8 cellular contexts compared by ENCODE assay signal in genomic region chr2:15591692-15592463, GRCh38. TPM values are rescaled to one million over a fixed set of nuclear protein-coding genes. Genes with fewer than 3 reads are reported as not detected.
DNase-seq lines count a peak whose midpoint lies in the region; ATAC-seq and TF ChIP-seq lines count a peak whose summit lies in the region.

DDX1 (plus strand) TSS chr2:15591868; CDS start chr2:15591934, 66 bp downstream.

- POLR2A ChIA-PET in AG04450 (lab: Yijun Ruan, JAX): interaction anchor here (1.1 kb wide), 1 partner anchor 30 kb away, joined by 9 read pairs; the partner anchor contains the start of gene NBAS

- ATAC-seq in GM18873 (IDR thresholded peaks at IDR 0.05; ENCODE audit: low FRiP score, unreplicated experiment): peak; percentile 91
- peak; percentile 89 for ATAC-seq in HG03135 (IDR thresholded peaks at IDR 0.05; ENCODE audit: unreplicated experiment)

- no peaks in the 10 kb centered on the region for H3K27me3 ChIP-seq in AG04450 (ENCODE audit: control insufficient read depth, insufficient read depth, low read length)

- no peaks in the 10 kb centered on the region; the same call in 1 of the 2 replicates for H3K9me3 ChIP-seq in AG04450 (ENCODE audit: control insufficient read depth, insufficient read depth, low read length)

- DNase-seq in AG04450 (ENCODE audit: low read depth, low spot score): peak; percentile 44
- DNase-seq in NCI-H2227 (lab: John Stamatoyannopoulos, UW; ENCODE audit: unreplicated experiment): peak; percentile 93
- DNase-seq in activated CD4-positive, CD25-positive, alpha-beta regulatory T cell treated with anti-CD3 and anti-CD28 coated beads, Interleukin-2, amount 50 U/mL, for 16 hours (ENCODE audit: low read depth, low spot score): peak; percentile 72
- DNase-seq in central memory CD4-positive, alpha-beta T cell: peak; percentile 80
- DNase-seq in islet precursor cell: peak; percentile 92
- DNase-seq in stimulated activated CD4-positive, alpha-beta T cell treated with anti-CD3 and anti-CD28 coated beads, Interleukin-12 subunit alpha, Interleukin-12 subunit beta, amount 100 ng/mL, for 4 hours: peak; percentile 87

- CTCF ChIA-PET in AG04450 (lab: Charles Lee): interaction anchor here (1.0 kb wide), 1 partner anchor 15 kb away, joined by 6 read pairs; no protein-coding TSS in a partner anchor

- peak within 1 kb of the TSS; percentile 97 for H3K27ac ChIP-seq in AG04450 (ENCODE audit: low read depth, low read length)

- no peak; the same call in 1 of the 2 replicates for TF ChIP-seq CTCF in AG04450 (IDR thresholded peaks at IDR 0.05; ENCODE audit: low read depth, low read length)

- peak within 1 kb of the TSS; percentile 85 for H3K4me3 ChIP-seq in AG04450 (ENCODE audit: low read depth, low read length)

RNA-seq across cellular contexts. Expression of gene DDX1, which starts in this region (rescaled TPM):
- 121 and 171 TPM in 2 replicates for polyA plus RNA-seq in AG04450 (2011; rRNA removed)
- polyA minus RNA-seq in AG04450 (2011; rRNA and poly(A)+ RNA removed): 42.3 and 72.3 TPM in 2 replicates

Comparison
In these comparisons a context has a peak if more than half of its experiments do, and no peak if none do; other contexts are left out.
1. Peak in every context shown above with its lines: DNase-seq, ATAC-seq, H3K4me3 ChIP-seq and H3K27ac ChIP-seq.